Comparison of ENCODE assay signal across 9 cellular contexts in the genomic region with DNA sequence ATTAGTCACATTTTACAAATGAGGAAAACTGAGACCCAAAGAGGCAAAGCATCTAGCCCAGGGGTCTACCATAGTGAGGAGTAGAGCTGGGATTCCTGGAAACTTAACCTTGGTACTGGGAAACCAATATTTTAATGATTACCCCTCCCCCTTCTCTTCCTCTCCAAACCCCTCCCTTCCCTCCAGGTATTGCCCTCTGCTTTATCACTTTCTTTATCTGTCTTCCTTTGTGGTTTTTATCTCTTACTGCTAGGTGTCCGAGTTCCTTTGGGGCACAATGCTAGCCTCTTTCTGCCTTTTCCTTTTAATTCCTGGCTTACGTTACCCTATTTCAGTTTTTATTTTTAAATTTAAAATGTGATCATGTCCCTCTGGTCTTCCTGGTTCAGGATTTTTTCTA. TPM values are rescaled to one million over a fixed set of nuclear protein-coding genes. Genes with fewer than 3 reads are reported as not detected.
DNase-seq lines count a peak whose midpoint lies in the region; ATAC-seq and TF ChIP-seq lines count a peak whose summit lies in the region.
"Had no signal": no experiment of that assay in that cellular context is flagged by ENCODE, and none has a peak within 500 bp of the region (broad histone marks: within the 10 kb centered on the region; RNA-seq: fewer than 3 reads in every experiment).

No MANE protein-coding gene starts in this region.

- H3K27me3 Mint-ChIP-seq in HFFc6 (ENCODE audit: insufficient read depth), result peaks cover 11% of the 10 kb centered on the region
- H3K27me3 Mint-ChIP-seq in activated CD4-positive, alpha-beta memory T cell treated with anti-CD3 and anti-CD28 coated beads for 36 hours, result no peaks in the 10 kb centered on the region

- peak overlapping the region; percentile 99 for H3K4me3 ChIP-seq in adipocyte (ENCODE audit: low read length)
- H3K4me3 ChIP-seq in iPS-15b (ENCODE audit: low read depth, low read length), result peak overlapping the region; percentile 95

- DNase-seq in HFFc6, result no peak
- DNase-seq in adipocyte (ENCODE audit: low read depth), result no peak
- DNase-seq in stimulated activated effector memory CD8-positive, alpha-beta T cell treated with anti-CD3 and anti-CD28 coated beads, Interleukin-12 subunit alpha, Interleukin-12 subunit beta, amount 100 ng/mL, for 72 hours (ENCODE audit: low spot score in 2 of 2), result no peak
- DNase-seq in NCI-H524 (lab: John Stamatoyannopoulos, UW), result no peak
- no peak for DNase-seq in ecto neural progenitor cell (ENCODE audit: low spot score)
- DNase-seq in activated CD4-positive, alpha-beta memory T cell treated with anti-CD3 and anti-CD28 coated beads for 36 hours, result no peak
- DNase-seq: activated CD4-positive, CD25-positive, alpha-beta regulatory T cell treated with anti-CD3 and anti-CD28 coated beads, Interleukin-2, amount 50 U/mL, for 72 hours; stimulated activated naive B cell treated with anti-CD40 and anti-IgM and Interleukin-4, amounts not matched to agents 10 μg/mL and 1 μg/mL and 100 μg/mL, for 72 hours had no signal

- peak overlapping the region; percentile 99; the same call in 1 of the 2 replicates for H3K27ac Mint-ChIP-seq in HFFc6
- H3K27ac Mint-ChIP-seq in stimulated activated effector memory CD8-positive, alpha-beta T cell treated with anti-CD3 and anti-CD28 coated beads, Interleukin-12 subunit alpha, Interleukin-12 subunit beta, amount 100 ng/mL, for 72 hours, result peak overlapping the region; percentile 99
- no peak overlapping the region for H3K27ac Mint-ChIP-seq in activated CD4-positive, alpha-beta memory T cell treated with anti-CD3 and anti-CD28 coated beads for 36 hours
- H3K27ac Mint-ChIP-seq: stimulated activated naive B cell treated with anti-CD40 and anti-IgM and Interleukin-4, amounts not matched to agents 10 μg/mL and 1 μg/mL and 100 μg/mL, for 72 hours had no signal

- intact Hi-C loops in activated CD4-positive, alpha-beta memory T cell treated with anti-CD3 and anti-CD28 coated beads for 36 hours (cut with micrococcal nuclease), result loop anchor here (10.0 kb wide), 2 partner anchors 271 to 1789 kb away; no protein-coding TSS in a partner anchor

- H3K27me3 ChIP-seq in adipocyte (replicated peaks; ENCODE audit: control insufficient read depth, insufficient read depth, low read length) (no peaks in the 10 kb centered on the region), iPS-15b (ENCODE audit: control insufficient read depth, insufficient read depth, low read length) (no peaks in the 10 kb centered on the region)

- peaks cover 17% of the 10 kb centered on the region for H3K4me1 ChIP-seq in adipocyte (ENCODE audit: control insufficient read depth, insufficient read depth, low read length)
- H3K4me1 ChIP-seq in iPS-15b (ENCODE audit: control insufficient read depth, insufficient read depth, low read length), result peaks cover 9% of the 10 kb centered on the region

- peaks cover 31% of the 10 kb centered on the region for H3K36me3 Mint-ChIP-seq in HFFc6 (ENCODE audit: low read depth)
- peaks cover 85% of the 10 kb centered on the region for H3K36me3 Mint-ChIP-seq in stimulated activated effector memory CD8-positive, alpha-beta T cell treated with anti-CD3 and anti-CD28 coated beads, Interleukin-12 subunit alpha, Interleukin-12 subunit beta, amount 100 ng/mL, for 72 hours
- H3K36me3 Mint-ChIP-seq in activated CD4-positive, alpha-beta memory T cell treated with anti-CD3 and anti-CD28 coated beads for 36 hours, result peaks cover 2% of the 10 kb centered on the region

- peaks cover 38% of the 10 kb centered on the region for H3K4me1 Mint-ChIP-seq in HFFc6 (ENCODE audit: low read depth)
- H3K4me1 Mint-ChIP-seq in stimulated activated effector memory CD8-positive, alpha-beta T cell treated with anti-CD3 and anti-CD28 coated beads, Interleukin-12 subunit alpha, Interleukin-12 subunit beta, amount 100 ng/mL, for 72 hours, result peaks cover 35% of the 10 kb centered on the region
- peaks cover 24% of the 10 kb centered on the region for H3K4me1 Mint-ChIP-seq in activated CD4-positive, alpha-beta memory T cell treated with anti-CD3 and anti-CD28 coated beads for 36 hours (ENCODE audit: low read depth)

- POLR2A ChIA-PET in activated CD4-positive, alpha-beta memory T cell treated with anti-CD3 and anti-CD28 coated beads for 36 hours (lab: Charles Lee), result no interaction called here

- H3K9me3 Mint-ChIP-seq in HFFc6, result no peaks in the 10 kb centered on the region; the same call in 1 of the 2 replicates
- no peaks in the 10 kb centered on the region for H3K9me3 Mint-ChIP-seq in stimulated activated effector memory CD8-positive, alpha-beta T cell treated with anti-CD3 and anti-CD28 coated beads, Interleukin-12 subunit alpha, Interleukin-12 subunit beta, amount 100 ng/mL, for 72 hours
- H3K9me3 Mint-ChIP-seq in activated CD4-positive, alpha-beta memory T cell treated with anti-CD3 and anti-CD28 coated beads for 36 hours, result no peaks in the 10 kb centered on the region
- H3K9me3 Mint-ChIP-seq: stimulated activated naive B cell treated with anti-CD40 and anti-IgM and Interleukin-4, amounts not matched to agents 10 μg/mL and 1 μg/mL and 100 μg/mL, for 72 hours had no signal

- CTCF ChIA-PET in activated CD4-positive, alpha-beta memory T cell treated with anti-CD3 and anti-CD28 coated beads for 36 hours (lab: Charles Lee), result interaction anchor here (1.9 kb wide), 1 partner anchor 63 kb away, joined by 7 read pairs; no protein-coding TSS in a partner anchor

- H3K4me3 Mint-ChIP-seq in HFFc6, result peak overlapping the region; percentile 99
- peak overlapping the region; percentile 92 for H3K4me3 Mint-ChIP-seq in stimulated activated effector memory CD8-positive, alpha-beta T cell treated with anti-CD3 and anti-CD28 coated beads, Interleukin-12 subunit alpha, Interleukin-12 subunit beta, amount 100 ng/mL, for 72 hours
- no peak overlapping the region for H3K4me3 Mint-ChIP-seq in activated CD4-positive, alpha-beta memory T cell treated with anti-CD3 and anti-CD28 coated beads for 36 hours
- H3K4me3 Mint-ChIP-seq: stimulated activated naive B cell treated with anti-CD40 and anti-IgM and Interleukin-4, amounts not matched to agents 10 μg/mL and 1 μg/mL and 100 μg/mL, for 72 hours had no signal

- H3K36me3 ChIP-seq in adipocyte (ENCODE audit: control insufficient read depth, insufficient read depth, low read length, severe bottlenecking), result peaks cover 14% of the 10 kb centered on the region
- H3K36me3 ChIP-seq in iPS-15b (ENCODE audit: control insufficient read depth, insufficient read depth, low read length), result peaks cover 2% of the 10 kb centered on the region

- no peak for TF ChIP-seq CTCF in HFFc6 (IDR thresholded peaks at IDR 0.05)

- H3K9me3 ChIP-seq in adipocyte (ENCODE audit: control insufficient read depth, low read length) (no peaks in the 10 kb centered on the region), iPS-15b (ENCODE audit: control insufficient read depth, insufficient read depth, low read length) (no peaks in the 10 kb centered on the region)

- ATAC-seq in stimulated activated effector memory CD8-positive, alpha-beta T cell treated with anti-CD3 and anti-CD28 coated beads, Interleukin-12 subunit alpha, Interleukin-12 subunit beta, amount 100 ng/mL, for 72 hours, result no peak
- ATAC-seq: stimulated activated naive B cell treated with anti-CD40 and anti-IgM and Interleukin-4, amounts not matched to agents 10 μg/mL and 1 μg/mL and 100 μg/mL, for 72 hours had no signal

- H3K9ac ChIP-seq in adipocyte (ENCODE audit: low read length), result peak overlapping the region; percentile 97
- peak overlapping the region; percentile 8 for H3K9ac ChIP-seq in iPS-15b (ENCODE audit: low read depth, low read length)

RNA-seq across cellular contexts. Expression of gene GABARAPL1, which starts 2.8 kb away (rescaled TPM):
- total RNA-seq in HFFc6 (2021; fragmentation: NEBNext Ultra II Directional; extraction: Animal tissue kit (Norgen Biotek cat#: 25700)), result 100 to 1,000 TPM; 152 to 231 (median 162) TPM
- 1 to 10 TPM; 7.2 to 8.9 TPM for total RNA-seq in activated CD4-positive, alpha-beta memory T cell treated with anti-CD3 and anti-CD28 coated beads for 36 hours

RNA-seq across cellular contexts. Expression of gene TMEM52B, which starts 36.6 kb away (rescaled TPM):
- total RNA-seq in HFFc6 (2021; fragmentation: NEBNext Ultra II Directional; extraction: Animal tissue kit (Norgen Biotek cat#: 25700)), result 1 to 10 TPM in 4 of 6 experiments, under 1 TPM in 2; 0.74 to 2.3 (median 1.1) TPM
- total RNA-seq in activated CD4-positive, alpha-beta memory T cell treated with anti-CD3 and anti-CD28 coated beads for 36 hours, result not detected

RNA-seq across cellular contexts. Expression of gene OLR1, which starts 43.5 kb away (rescaled TPM):
- 10 to 100 TPM; 30.3 to 53.6 (median 40.0) TPM for total RNA-seq in HFFc6 (2021; fragmentation: NEBNext Ultra II Directional; extraction: Animal tissue kit (Norgen Biotek cat#: 25700))
- not detected for total RNA-seq in activated CD4-positive, alpha-beta memory T cell treated with anti-CD3 and anti-CD28 coated beads for 36 hours

Comparison
In these comparisons a context has a peak if more than half of its experiments do, and no peak if none do; other contexts are left out.
1. RNA of gene GABARAPL1, which starts 2.8 kb away (total RNA-seq): 152 to 231 TPM in HFFc6; 7.2 to 8.9 TPM in activated CD4-positive, alpha-beta memory T cell treated with anti-CD3 and anti-CD28 coated beads for 36 hours; every median in the first group is over 10 times any median in the second.
2. RNA of gene OLR1, which starts 43.5 kb away (total RNA-seq): 30.3 to 53.6 TPM in HFFc6; not detected in activated CD4-positive, alpha-beta memory T cell treated with anti-CD3 and anti-CD28 coated beads for 36 hours; every median in the first group is over 10 times any median in the second.